Comparison of ENCODE assay signal across 8 cellular contexts in the genomic region with DNA sequence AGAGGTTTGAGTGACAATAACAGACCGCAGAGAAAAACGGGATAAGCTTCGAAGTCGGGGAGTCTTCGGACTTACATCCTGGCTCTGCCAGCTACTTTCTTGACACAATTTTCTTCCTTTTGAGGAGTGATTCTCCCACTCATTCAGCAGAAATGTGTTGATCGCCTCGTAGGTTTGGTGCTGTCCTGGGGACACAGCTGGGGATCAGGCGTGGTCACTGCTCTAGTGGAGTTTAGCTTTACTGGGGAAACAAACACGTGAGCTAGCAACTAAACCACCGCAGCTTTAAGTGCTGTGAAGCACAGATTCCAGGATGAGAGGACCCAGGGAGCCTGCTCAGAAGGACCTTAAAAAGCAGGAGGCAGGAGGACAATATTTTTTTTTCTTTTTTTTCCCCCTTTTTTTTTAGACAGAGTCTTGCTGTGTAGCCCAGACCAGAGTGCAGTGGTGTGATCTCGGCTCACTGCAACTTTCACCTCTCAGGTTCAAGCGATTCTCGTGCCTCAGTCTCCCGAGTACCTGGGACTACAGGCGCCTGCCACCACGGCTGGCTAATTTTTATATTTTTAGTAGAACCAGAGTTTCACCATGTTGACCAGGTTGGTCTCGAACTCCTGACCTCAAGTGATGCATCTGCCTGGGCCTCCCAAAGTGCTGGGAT. TPM values are rescaled to one million over a fixed set of nuclear protein-coding genes. Genes with fewer than 3 reads are reported as not detected.
DNase-seq lines count a peak whose midpoint lies in the region; ATAC-seq and TF ChIP-seq lines count a peak whose summit lies in the region.

No MANE protein-coding gene starts in this region.

- peaks cover 19% of the 10 kb centered on the region for H3K36me3 ChIP-seq in right atrium auricular region
- H3K36me3 ChIP-seq in skeletal muscle satellite cell (ENCODE audit: insufficient read depth, low read length): no peaks in the 10 kb centered on the region

- H3K4me1 ChIP-seq in right atrium auricular region (peaks cover 0 to 40% of the 10 kb centered on the region in 2 donors), skeletal muscle satellite cell (ENCODE audit: control insufficient read depth, insufficient read depth, low read length) (peaks cover 13% of the 10 kb centered on the region)

- intact Hi-C loops in posterior cingulate gyrus (cut with DNase I): loop anchor here (5.0 kb wide), 1 partner anchor 173 kb away; no protein-coding TSS in a partner anchor

- no peak for DNase-seq in activated T-cell treated with anti-CD3 and anti-CD28 coated beads, Interleukin-2, amount 50 U/mL, for 24 hours
- DNase-seq in activated T-cell treated with anti-CD3 and anti-CD28 coated beads, Interleukin-2, amount 50 U/mL, for 48 hours: no peak
- no peak for DNase-seq in activated CD8-positive, alpha-beta T cell treated with anti-CD3 and anti-CD28 coated beads, Interleukin-2, amount 10 ng/mL, durations not matched to agents 7 days and 5 days
- DNase-seq in right atrium auricular region (ENCODE audit: low spot score): peak; percentile 70
- DNase-seq in stimulated activated CD4-positive, alpha-beta T cell treated with anti-CD3 and anti-CD28 coated beads, Interleukin-2, amount 100 ng/mL, for 48 hours: no peak
- no peak for DNase-seq in posterior cingulate gyrus
- DNase-seq in NK-92 (lab: John Stamatoyannopoulos, UW; ENCODE audit: unreplicated experiment): no peak

- H3K36me3 Mint-ChIP-seq in activated T-cell treated with anti-CD3 and anti-CD28 coated beads, Interleukin-2, amount 50 U/mL, for 24 hours (ENCODE audit: low read depth): peaks cover 47% of the 10 kb centered on the region
- peaks cover 15% of the 10 kb centered on the region for H3K36me3 Mint-ChIP-seq in activated CD8-positive, alpha-beta T cell treated with anti-CD3 and anti-CD28 coated beads, Interleukin-2, amount 10 ng/mL, durations not matched to agents 7 days and 5 days (ENCODE audit: low read depth)

- no peaks in the 10 kb centered on the region for H3K27me3 ChIP-seq in right atrium auricular region
- H3K27me3 ChIP-seq in skeletal muscle satellite cell (ENCODE audit: control insufficient read depth, insufficient read depth, low read length): no peaks in the 10 kb centered on the region

- H3K4me3 ChIP-seq in right atrium auricular region (peak overlapping the region; percentile 31 to 65), skeletal muscle satellite cell (ENCODE audit: low read length) (peak overlapping the region; percentile 74)

- H3K4me1 Mint-ChIP-seq in activated T-cell treated with anti-CD3 and anti-CD28 coated beads, Interleukin-2, amount 50 U/mL, for 24 hours (ENCODE audit: low read depth): peaks cover 56% of the 10 kb centered on the region
- peaks cover 55% of the 10 kb centered on the region for H3K4me1 Mint-ChIP-seq in activated CD8-positive, alpha-beta T cell treated with anti-CD3 and anti-CD28 coated beads, Interleukin-2, amount 10 ng/mL, durations not matched to agents 7 days and 5 days (ENCODE audit: low read depth)

- H3K9ac ChIP-seq in skeletal muscle satellite cell (ENCODE audit: low read depth, low read length): peak overlapping the region; percentile 81

- no peaks in the 10 kb centered on the region for H3K27me3 Mint-ChIP-seq in activated T-cell treated with anti-CD3 and anti-CD28 coated beads, Interleukin-2, amount 50 U/mL, for 24 hours
- H3K27me3 Mint-ChIP-seq in activated CD8-positive, alpha-beta T cell treated with anti-CD3 and anti-CD28 coated beads, Interleukin-2, amount 10 ng/mL, durations not matched to agents 7 days and 5 days (ENCODE audit: low read depth): no peaks in the 10 kb centered on the region

- H3K4me2 ChIP-seq in skeletal muscle satellite cell (ENCODE audit: low read length): peak overlapping the region; percentile 92

- H3K27ac ChIP-seq in right atrium auricular region: peak overlapping the region; percentile 99

- peak overlapping the region; percentile 100 for H3K27ac Mint-ChIP-seq in activated T-cell treated with anti-CD3 and anti-CD28 coated beads, Interleukin-2, amount 50 U/mL, for 24 hours
- peak overlapping the region; percentile 99 for H3K27ac Mint-ChIP-seq in activated CD8-positive, alpha-beta T cell treated with anti-CD3 and anti-CD28 coated beads, Interleukin-2, amount 10 ng/mL, durations not matched to agents 7 days and 5 days

- H3K4me3 Mint-ChIP-seq in activated T-cell treated with anti-CD3 and anti-CD28 coated beads, Interleukin-2, amount 50 U/mL, for 24 hours: peak overlapping the region; percentile 91
- peak overlapping the region; percentile 95 for H3K4me3 Mint-ChIP-seq in activated CD8-positive, alpha-beta T cell treated with anti-CD3 and anti-CD28 coated beads, Interleukin-2, amount 10 ng/mL, durations not matched to agents 7 days and 5 days

- POLR2A ChIA-PET in activated CD8-positive, alpha-beta T cell treated with anti-CD3 and anti-CD28 coated beads, Interleukin-2, amount 10 ng/mL, durations not matched to agents 7 days and 5 days (lab: Charles Lee): interaction anchor here (0.6 to 1.8 kb wide), 7 partner anchors 126 to 354 kb away, joined by 3 to 13 read pairs (median 3); a partner anchor contains a TSS

- no peaks in the 10 kb centered on the region for H3K9me3 Mint-ChIP-seq in activated T-cell treated with anti-CD3 and anti-CD28 coated beads, Interleukin-2, amount 50 U/mL, for 24 hours
- no peaks in the 10 kb centered on the region for H3K9me3 Mint-ChIP-seq in activated CD8-positive, alpha-beta T cell treated with anti-CD3 and anti-CD28 coated beads, Interleukin-2, amount 10 ng/mL, durations not matched to agents 7 days and 5 days (ENCODE audit: insufficient read depth)

- ATAC-seq in activated CD8-positive, alpha-beta T cell treated with anti-CD3 and anti-CD28 coated beads, Interleukin-2, amount 10 ng/mL, durations not matched to agents 7 days and 5 days: no peak

- H3K9me3 ChIP-seq in right atrium auricular region (no peaks in the 10 kb centered on the region), skeletal muscle satellite cell (replicated peaks; ENCODE audit: low read length) (no peaks in the 10 kb centered on the region)

- CTCF ChIA-PET in activated CD8-positive, alpha-beta T cell treated with anti-CD3 and anti-CD28 coated beads, Interleukin-2, amount 10 ng/mL, durations not matched to agents 7 days and 5 days (lab: Charles Lee): interaction anchor here (0.9 to 2.3 kb wide), 6 partner anchors 11 to 231 kb away, joined by 3 to 18 read pairs (median 4); a partner anchor contains a TSS

- no peak for TF ChIP-seq CTCF in right atrium auricular region (IDR thresholded peaks at IDR 0.05)

RNA-seq across cellular contexts. Expression of a gene that starts 0.9 kb away (rescaled TPM):
- 10 to 100 TPM; 24.9 to 28.4 TPM for total RNA-seq in activated CD8-positive, alpha-beta T cell treated with anti-CD3 and anti-CD28 coated beads, Interleukin-2, amount 10 ng/mL, durations not matched to agents 7 days and 5 days
- total RNA-seq in right atrium auricular region: 10 to 100 TPM; 37.5 to 45.9 TPM
- 14.4 and 22.5 TPM in 2 replicates for total RNA-seq in skeletal muscle satellite cell (2012; rRNA removed)

RNA-seq across cellular contexts. Expression of a gene that starts 49.8 kb away (rescaled TPM):
- not detected for total RNA-seq in activated CD8-positive, alpha-beta T cell treated with anti-CD3 and anti-CD28 coated beads, Interleukin-2, amount 10 ng/mL, durations not matched to agents 7 days and 5 days
- not detected for total RNA-seq in right atrium auricular region
- total RNA-seq in skeletal muscle satellite cell (2012; rRNA removed): not detected in 2 replicates
